In the genomic region with DNA sequence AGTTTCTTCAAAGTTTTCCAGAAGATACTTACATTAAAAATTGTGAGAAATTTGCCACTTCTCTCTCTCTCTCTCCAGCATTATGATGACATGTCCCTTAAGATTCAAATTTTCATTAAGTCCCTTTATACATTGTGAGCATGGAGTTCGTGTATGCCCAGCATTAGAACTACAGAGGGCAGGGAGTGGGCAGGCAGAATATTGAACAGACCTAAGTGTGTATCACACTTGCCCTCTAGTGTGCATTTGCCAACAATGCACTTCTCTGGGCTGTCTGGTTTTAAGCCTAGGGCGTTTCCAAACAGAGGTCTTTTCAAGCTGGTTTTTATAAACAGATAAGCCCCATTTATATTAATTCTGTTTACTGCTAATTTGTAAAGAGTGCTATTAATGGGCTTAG, we compare ENCODE assay signal across 1 cellular context.
TF ChIP-seq lines count a peak whose summit lies in the region.

No MANE protein-coding gene starts in this region.

TF ChIP-seq in HCT116, 20 proteins besides CTCF, POLR2A, EP300 and RAD21 (continued from another document):
- TF ChIP-seq, protein P1, sequence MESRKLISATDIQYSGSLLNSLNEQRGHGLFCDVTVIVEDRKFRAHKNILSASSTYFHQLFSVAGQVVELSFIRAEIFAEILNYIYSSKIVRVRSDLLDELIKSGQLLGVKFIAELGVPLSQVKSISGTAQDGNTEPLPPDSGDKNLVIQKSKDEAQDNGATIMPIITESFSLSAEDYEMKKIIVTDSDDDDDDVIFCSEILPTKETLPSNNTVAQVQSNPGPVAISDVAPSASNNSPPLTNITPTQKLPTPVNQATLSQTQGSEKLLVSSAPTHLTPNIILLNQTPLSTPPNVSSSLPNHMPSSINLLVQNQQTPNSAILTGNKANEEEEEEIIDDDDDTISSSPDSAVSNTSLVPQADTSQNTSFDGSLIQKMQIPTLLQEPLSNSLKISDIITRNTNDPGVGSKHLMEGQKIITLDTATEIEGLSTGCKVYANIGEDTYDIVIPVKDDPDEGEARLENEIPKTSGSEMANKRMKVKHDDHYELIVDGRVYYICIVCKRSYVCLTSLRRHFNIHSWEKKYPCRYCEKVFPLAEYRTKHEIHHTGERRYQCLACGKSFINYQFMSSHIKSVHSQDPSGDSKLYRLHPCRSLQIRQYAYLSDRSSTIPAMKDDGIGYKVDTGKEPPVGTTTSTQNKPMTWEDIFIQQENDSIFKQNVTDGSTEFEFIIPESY (IDR thresholded peaks at IDR 0.05; ENCODE audit: extremely low read depth, insufficient replicate concordance, low read length), result no peak
- TF ChIP-seq, protein P2, sequence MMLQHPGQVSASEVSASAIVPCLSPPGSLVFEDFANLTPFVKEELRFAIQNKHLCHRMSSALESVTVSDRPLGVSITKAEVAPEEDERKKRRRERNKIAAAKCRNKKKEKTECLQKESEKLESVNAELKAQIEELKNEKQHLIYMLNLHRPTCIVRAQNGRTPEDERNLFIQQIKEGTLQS (IDR thresholded peaks at IDR 0.05), result no peak
- TF ChIP-seq YY1 (IDR thresholded peaks at IDR 0.05; ENCODE audit: extremely low read depth, insufficient replicate concordance, low read depth, low read length), result no peak
- no peak for TF ChIP-seq SIN3A (IDR thresholded peaks at IDR 0.05; ENCODE audit: low read depth)
- TF ChIP-seq, protein P3, sequence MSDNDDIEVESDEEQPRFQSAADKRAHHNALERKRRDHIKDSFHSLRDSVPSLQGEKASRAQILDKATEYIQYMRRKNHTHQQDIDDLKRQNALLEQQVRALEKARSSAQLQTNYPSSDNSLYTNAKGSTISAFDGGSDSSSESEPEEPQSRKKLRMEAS (IDR thresholded peaks at IDR 0.05), result no peak
- no peak for TF ChIP-seq JUND (IDR thresholded peaks at IDR 0.05)
- no peak for TF ChIP-seq TCF7L2 (IDR thresholded peaks at IDR 0.05; ENCODE audit: borderline replicate concordance, extremely low read depth, insufficient read depth, insufficient read length)
